In the genomic region with DNA sequence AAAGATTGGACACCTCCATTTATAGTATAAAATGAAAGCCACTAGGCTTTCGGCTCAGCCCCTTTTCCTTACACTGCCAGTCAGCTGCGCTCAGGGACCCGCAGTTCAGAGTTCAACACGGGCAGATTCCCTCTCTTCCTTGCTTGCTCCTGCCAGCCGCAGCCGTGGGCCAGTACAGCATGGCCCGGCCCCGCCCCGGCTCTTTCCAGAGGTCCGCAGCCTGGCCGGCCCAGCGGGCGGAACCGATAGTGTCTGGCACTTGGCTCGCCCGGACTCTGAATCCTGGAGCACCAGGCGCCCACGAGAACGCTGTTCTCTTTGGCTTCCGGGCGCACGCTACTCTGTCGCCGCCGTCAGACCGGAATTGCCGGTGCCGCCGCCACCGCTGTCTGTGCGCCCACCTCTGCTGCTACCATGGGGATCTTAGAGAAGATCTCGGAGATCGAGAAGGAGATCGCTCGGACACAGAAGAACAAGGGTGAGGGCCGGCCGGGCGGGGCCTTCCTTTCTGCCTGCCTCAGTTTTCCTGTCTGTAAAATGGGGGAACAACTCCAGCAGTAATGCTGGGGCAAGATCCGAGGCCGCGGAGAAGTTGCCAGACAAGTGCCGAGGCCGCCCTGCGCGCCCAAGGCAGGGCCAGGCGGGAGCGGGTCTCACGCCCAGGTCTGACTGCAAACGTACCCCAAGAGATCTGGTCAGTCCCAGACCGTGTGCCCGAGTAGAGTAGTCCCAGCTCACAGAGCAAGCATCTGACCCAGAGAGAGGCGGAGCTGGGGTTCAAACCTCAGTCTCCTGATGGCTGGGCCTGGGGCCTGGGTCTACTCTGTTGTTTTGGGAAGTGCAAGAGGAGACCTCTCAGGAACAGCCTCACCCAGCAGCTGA, we compare ENCODE assay signal across 1 cellular context.
TF ChIP-seq lines count a peak whose summit lies in the region.

A gene with protein sequence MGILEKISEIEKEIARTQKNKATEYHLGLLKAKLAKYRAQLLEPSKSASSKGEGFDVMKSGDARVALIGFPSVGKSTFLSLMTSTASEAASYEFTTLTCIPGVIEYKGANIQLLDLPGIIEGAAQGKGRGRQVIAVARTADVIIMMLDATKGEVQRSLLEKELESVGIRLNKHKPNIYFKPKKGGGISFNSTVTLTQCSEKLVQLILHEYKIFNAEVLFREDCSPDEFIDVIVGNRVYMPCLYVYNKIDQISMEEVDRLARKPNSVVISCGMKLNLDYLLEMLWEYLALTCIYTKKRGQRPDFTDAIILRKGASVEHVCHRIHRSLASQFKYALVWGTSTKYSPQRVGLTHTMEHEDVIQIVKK (plus strand): TSS at position 339 of the 882 bp plus-strand sequence. CDS start 76 bp downstream, at position 415.

TF ChIP-seq in HCT116, 20 proteins besides CTCF, POLR2A, EP300 and RAD21 (continued from another document):
- peak; percentile 53; the same call in 1 of the 2 replicates for TF ChIP-seq ELF1 (IDR thresholded peaks at IDR 0.05; ENCODE audit: borderline replicate concordance, low read depth)
- TF ChIP-seq EGR1 (IDR thresholded peaks at IDR 0.05; ENCODE audit: low read depth), result peak; percentile 67
- TF ChIP-seq TCF7L2 (IDR thresholded peaks at IDR 0.05; ENCODE audit: borderline replicate concordance, extremely low read depth, insufficient read depth, insufficient read length), result peak; percentile 58
- TF ChIP-seq, protein P1, sequence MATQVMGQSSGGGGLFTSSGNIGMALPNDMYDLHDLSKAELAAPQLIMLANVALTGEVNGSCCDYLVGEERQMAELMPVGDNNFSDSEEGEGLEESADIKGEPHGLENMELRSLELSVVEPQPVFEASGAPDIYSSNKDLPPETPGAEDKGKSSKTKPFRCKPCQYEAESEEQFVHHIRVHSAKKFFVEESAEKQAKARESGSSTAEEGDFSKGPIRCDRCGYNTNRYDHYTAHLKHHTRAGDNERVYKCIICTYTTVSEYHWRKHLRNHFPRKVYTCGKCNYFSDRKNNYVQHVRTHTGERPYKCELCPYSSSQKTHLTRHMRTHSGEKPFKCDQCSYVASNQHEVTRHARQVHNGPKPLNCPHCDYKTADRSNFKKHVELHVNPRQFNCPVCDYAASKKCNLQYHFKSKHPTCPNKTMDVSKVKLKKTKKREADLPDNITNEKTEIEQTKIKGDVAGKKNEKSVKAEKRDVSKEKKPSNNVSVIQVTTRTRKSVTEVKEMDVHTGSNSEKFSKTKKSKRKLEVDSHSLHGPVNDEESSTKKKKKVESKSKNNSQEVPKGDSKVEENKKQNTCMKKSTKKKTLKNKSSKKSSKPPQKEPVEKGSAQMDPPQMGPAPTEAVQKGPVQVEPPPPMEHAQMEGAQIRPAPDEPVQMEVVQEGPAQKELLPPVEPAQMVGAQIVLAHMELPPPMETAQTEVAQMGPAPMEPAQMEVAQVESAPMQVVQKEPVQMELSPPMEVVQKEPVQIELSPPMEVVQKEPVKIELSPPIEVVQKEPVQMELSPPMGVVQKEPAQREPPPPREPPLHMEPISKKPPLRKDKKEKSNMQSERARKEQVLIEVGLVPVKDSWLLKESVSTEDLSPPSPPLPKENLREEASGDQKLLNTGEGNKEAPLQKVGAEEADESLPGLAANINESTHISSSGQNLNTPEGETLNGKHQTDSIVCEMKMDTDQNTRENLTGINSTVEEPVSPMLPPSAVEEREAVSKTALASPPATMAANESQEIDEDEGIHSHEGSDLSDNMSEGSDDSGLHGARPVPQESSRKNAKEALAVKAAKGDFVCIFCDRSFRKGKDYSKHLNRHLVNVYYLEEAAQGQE (IDR thresholded peaks at IDR 0.05; ENCODE audit: low read depth), result no peak
- peak; percentile 88 for TF ChIP-seq YY1 (IDR thresholded peaks at IDR 0.05; ENCODE audit: extremely low read depth, insufficient replicate concordance, low read depth, low read length)
